In the genomic region with DNA sequence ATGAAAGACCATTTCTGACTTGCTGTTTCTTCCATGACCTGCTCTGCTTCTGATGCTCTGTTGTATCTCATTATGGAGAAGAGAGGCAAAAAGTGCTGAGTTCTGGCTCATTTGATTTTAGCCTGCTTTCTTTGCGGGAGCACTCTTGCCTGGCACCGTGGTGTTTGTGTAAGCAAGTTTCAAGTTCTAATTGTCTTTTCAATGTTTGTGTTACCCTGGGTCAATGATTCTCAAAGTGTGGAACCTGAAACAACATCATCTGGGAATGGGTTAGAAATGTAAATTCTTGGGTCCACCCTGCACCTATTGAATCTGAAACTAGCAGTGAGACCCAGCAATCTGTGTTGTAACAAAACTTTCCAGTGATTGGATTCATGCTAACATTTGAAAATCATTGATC, we compare ENCODE assay signal across 20 cellular contexts. TPM values are rescaled to one million over a fixed set of nuclear protein-coding genes. Genes with fewer than 3 reads are reported as not detected.
A peak's percentile ranks its signal among the peaks of the same experiment; 100 is the strongest.
DNase-seq lines count a peak whose midpoint lies in the region; ATAC-seq, FAIRE-seq and TF ChIP-seq lines count a peak whose summit lies in the region.
"Had no signal": no experiment of that assay in that cellular context is flagged by ENCODE, and none has a peak within 500 bp of the region (broad histone marks: within the 10 kb centered on the region; RNA-seq: fewer than 3 reads in every experiment).

No MANE protein-coding gene starts in this region.

- peaks cover 7% of the 10 kb centered on the region for H3K36me3 Mint-ChIP-seq in endodermal cell (ENCODE audit: low read depth)
- H3K36me3 Mint-ChIP-seq in CD14-positive monocyte = peaks cover 7 to 9% of the 10 kb centered on the region in 2 donors

- no peak overlapping the region for H2AFZ ChIP-seq in KMS-11 (ENCODE audit: low read depth)
- H2AFZ ChIP-seq: hepatocyte had no signal

- peak; percentile 25 for ATAC-seq in GM21381 (IDR thresholded peaks at IDR 0.05; ENCODE audit: unreplicated experiment)
- ATAC-seq in psoas muscle = no peak
- ATAC-seq: activated CD4-positive, alpha-beta T cell treated with anti-CD3 and anti-CD28 coated beads for 36 hours; mucosa of descending colon; stimulated activated naive B cell treated with anti-CD40 and anti-IgM and Interleukin-4, amounts not matched to agents 10 μg/mL and 1 μg/mL and 100 μg/mL, for 72 hours; T-helper 17 cell had no signal

- no peaks in the 10 kb centered on the region for H3K9me3 ChIP-seq in endodermal cell (ENCODE audit: control insufficient read depth, low read length)
- no peaks in the 10 kb centered on the region for H3K9me3 ChIP-seq in psoas muscle
- no peaks in the 10 kb centered on the region for H3K9me3 ChIP-seq in MG63
- H3K9me3 ChIP-seq: mucosa of descending colon, upper lobe of left lung had no signal

- H3K27me3 ChIP-seq in KMS-11 (ENCODE audit: insufficient read depth, low read depth) (no peaks in the 10 kb centered on the region), endodermal cell (ENCODE audit: control insufficient read depth, insufficient read depth, low read length, poor library complexity, severe bottlenecking) (no peaks in the 10 kb centered on the region), psoas muscle (ENCODE audit: insufficient read depth in 3 of 3, low read length in 2 of 3) (no peaks in the 10 kb centered on the region), MG63 (no peaks in the 10 kb centered on the region)
- H3K27me3 ChIP-seq: hepatocyte, upper lobe of left lung had no signal

- H3K4me2 ChIP-seq in KMS-11 = peak overlapping the region; percentile 87

- H3K27me3 Mint-ChIP-seq in endodermal cell (ENCODE audit: insufficient read depth) (no peaks in the 10 kb centered on the region), CD14-positive monocyte (ENCODE audit: low read depth in 3 of 3) (no peaks in the 10 kb centered on the region)
- H3K27me3 Mint-ChIP-seq: activated CD4-positive, alpha-beta T cell treated with anti-CD3 and anti-CD28 coated beads for 36 hours; activated naive CD8-positive, alpha-beta T cell treated with anti-CD3 and anti-CD28 coated beads, Interleukin-2, amount 10 ng/mL, durations not matched to agents 7 days and 5 days; stimulated activated naive B cell treated with anti-CD40 and anti-IgM and Interleukin-4, amounts not matched to agents 10 μg/mL and 1 μg/mL and 100 μg/mL, for 72 hours; T-helper 17 cell had no signal

- peak overlapping the region; percentile 13; the same call in 1 of the 2 replicates for H3K9ac ChIP-seq in KMS-11
- no peak overlapping the region for H3K9ac ChIP-seq in endodermal cell (ENCODE audit: extremely low read depth, low read length, poor library complexity, severe bottlenecking)

- peaks cover 65% of the 10 kb centered on the region; the same call in 1 of the 2 replicates for H3K79me2 ChIP-seq in KMS-11 (ENCODE audit: insufficient read depth, low read depth)

- intact Hi-C loops in psoas muscle (cut with DNase I) (no loop called here), CD14-positive monocyte (cut with micrococcal nuclease) (no loop called here)

- H4K20me1 ChIP-seq in KMS-11 (ENCODE audit: insufficient read depth) = no peaks in the 10 kb centered on the region

- H3K9me3 Mint-ChIP-seq in endodermal cell = no peaks in the 10 kb centered on the region
- H3K9me3 Mint-ChIP-seq in CD14-positive monocyte = no peaks in the 10 kb centered on the region
- H3K9me3 Mint-ChIP-seq: activated naive CD8-positive, alpha-beta T cell treated with anti-CD3 and anti-CD28 coated beads, Interleukin-2, amount 10 ng/mL, durations not matched to agents 7 days and 5 days; stimulated activated naive B cell treated with anti-CD40 and anti-IgM and Interleukin-4, amounts not matched to agents 10 μg/mL and 1 μg/mL and 100 μg/mL, for 72 hours had no signal

- DNase-seq in GM18507 (ENCODE audit: extremely low spot score, insufficient read length, low read depth) = no peak
- no peak for DNase-seq in endodermal cell
- no peak for DNase-seq in psoas muscle
- DNase-seq in CD14-positive monocyte (ENCODE audit: low spot score) = no peak
- no peak for DNase-seq in MG63
- DNase-seq: activated CD4-positive, alpha-beta T cell treated with anti-CD3 and anti-CD28 coated beads for 36 hours; activated naive CD8-positive, alpha-beta T cell treated with anti-CD3 and anti-CD28 coated beads, Interleukin-2, amount 10 ng/mL, durations not matched to agents 7 days and 5 days; effector CD4-positive, alpha-beta T cell; mucosa of descending colon; NCI-H2029; SHP77 treated with DMSO at 0.1 percent for 48 hours; stimulated activated naive B cell treated with anti-CD40 and anti-IgM and Interleukin-4, amounts not matched to agents 10 μg/mL and 1 μg/mL and 100 μg/mL, for 72 hours; T-helper 17 cell; upper lobe of left lung had no signal

- H3K4me3 Mint-ChIP-seq in endodermal cell (no peak overlapping the region), CD14-positive monocyte (no peak overlapping the region)
- H3K4me3 Mint-ChIP-seq: activated CD4-positive, alpha-beta T cell treated with anti-CD3 and anti-CD28 coated beads for 36 hours; activated naive CD8-positive, alpha-beta T cell treated with anti-CD3 and anti-CD28 coated beads, Interleukin-2, amount 10 ng/mL, durations not matched to agents 7 days and 5 days; stimulated activated naive B cell treated with anti-CD40 and anti-IgM and Interleukin-4, amounts not matched to agents 10 μg/mL and 1 μg/mL and 100 μg/mL, for 72 hours; T-helper 17 cell had no signal

- H3K4me1 ChIP-seq in KMS-11 (ENCODE audit: low read depth, poor library complexity, severe bottlenecking) (peaks cover 86% of the 10 kb centered on the region), endodermal cell (ENCODE audit: control insufficient read depth, insufficient read depth, low read length) (peaks cover 11% of the 10 kb centered on the region), psoas muscle (peaks cover 16% of the 10 kb centered on the region)

- FAIRE-seq in GM18507 (lab: Jason Lieb, UNC) = peak; percentile 78
- FAIRE-seq: bronchial epithelial cell, H1 had no signal

- H3K4me3 ChIP-seq in KMS-11 (IDR thresholded peaks at IDR 0.05; ENCODE audit: insufficient read depth, low read depth, low read length) (peak overlapping the region; percentile 27), endodermal cell (ENCODE audit: low read length) (peak overlapping the region; percentile 61), psoas muscle (no peak overlapping the region), MG63 (no peak overlapping the region)
- H3K4me3 ChIP-seq: hepatocyte, mucosa of descending colon, upper lobe of left lung had no signal

- no peak for TF ChIP-seq CTCF in KMS-11 (conservative IDR thresholded peaks at IDR 0.05; ENCODE audit: low read depth, low read length)
- TF ChIP-seq CTCF in endodermal cell (conservative IDR thresholded peaks at IDR 0.05) = no peak
- TF ChIP-seq CTCF in psoas muscle (IDR thresholded peaks at IDR 0.05) = no peak
- TF ChIP-seq CTCF in CD14-positive monocyte (IDR thresholded peaks at IDR 0.05) = no peak

- H3K4me1 Mint-ChIP-seq in endodermal cell = peaks cover 14% of the 10 kb centered on the region
- H3K4me1 Mint-ChIP-seq in CD14-positive monocyte = peaks cover 31% of the 10 kb centered on the region

- H3K27ac ChIP-seq in KMS-11 = peak overlapping the region; percentile 48
- H3K27ac ChIP-seq in endodermal cell (ENCODE audit: low read depth, low read length) = no peak overlapping the region
- no peak overlapping the region for H3K27ac ChIP-seq in psoas muscle
- H3K27ac ChIP-seq: hepatocyte, HL-60, upper lobe of left lung had no signal

- H3K36me3 ChIP-seq in KMS-11 (ENCODE audit: insufficient read depth) = no peaks in the 10 kb centered on the region
- peaks cover 4% of the 10 kb centered on the region for H3K36me3 ChIP-seq in endodermal cell (ENCODE audit: control insufficient read depth, insufficient read depth, low read length)
- no peaks in the 10 kb centered on the region for H3K36me3 ChIP-seq in psoas muscle (ENCODE audit: insufficient read depth in 1 of 2, low read depth in 1 of 2)
- H3K36me3 ChIP-seq in MG63 = no peaks in the 10 kb centered on the region
- H3K36me3 ChIP-seq: upper lobe of left lung had no signal

- no peak overlapping the region for H3K27ac Mint-ChIP-seq in endodermal cell
- no peak overlapping the region for H3K27ac Mint-ChIP-seq in CD14-positive monocyte
- H3K27ac Mint-ChIP-seq: activated CD4-positive, alpha-beta T cell treated with anti-CD3 and anti-CD28 coated beads for 36 hours; activated naive CD8-positive, alpha-beta T cell treated with anti-CD3 and anti-CD28 coated beads, Interleukin-2, amount 10 ng/mL, durations not matched to agents 7 days and 5 days; stimulated activated naive B cell treated with anti-CD40 and anti-IgM and Interleukin-4, amounts not matched to agents 10 μg/mL and 1 μg/mL and 100 μg/mL, for 72 hours; T-helper 17 cell had no signal

- 82% methylated on average over 2 of the region's 2 CpGs; no CpG with 5 or more reads in 1 of the 2 experiments for WGBS in endodermal cell (ENCODE audit: insufficient coverage in 1 of 2, insufficient read length in 1 of 2), 2 experiments
- 65 to 76% (median 68%) methylated on average over 2 of the region's 2 CpGs for WGBS in psoas muscle, 3 donors

RNA-seq across cellular contexts. Expression of a gene that starts 3.8 kb away (rescaled TPM):
- 10 to 100 TPM; 26.1 to 39.0 TPM for total RNA-seq in endodermal cell
- 18.9 TPM for polyA plus RNA-seq in endodermal cell (2013, experiment 1 of 2)
- 19.3 TPM for polyA plus RNA-seq in endodermal cell (2013, experiment 2 of 2)
- 10 to 100 TPM in 1 of 4 donors, 1 to 10 TPM in 3; 7.1 to 10.4 (median 7.6) TPM for total RNA-seq in psoas muscle
- 10 to 100 TPM in 1 of 3 donors, 1 to 10 TPM in 2; 6.2 to 15.4 (median 9.1) TPM for polyA plus RNA-seq in psoas muscle
- 10 to 100 TPM; 11.8 to 18.2 TPM for polyA plus RNA-seq in CD14-positive monocyte
- 6.4 and 21.9 TPM in 2 replicates for total RNA-seq in MG63 (2014; rRNA removed; shearing (Covaris generic); ENCODE audit: low replicate concordance)

Comparison
In these comparisons a context has a peak if more than half of its experiments do, and no peak if none do; other contexts are left out.
1. H3K4me3 ChIP-seq: peak in KMS-11 (single experiment) and endodermal cell (single experiment); none in psoas muscle (single experiment) and MG63 (single experiment).